Comparison of ENCODE assay signal across 26 cellular contexts in the genomic region with DNA sequence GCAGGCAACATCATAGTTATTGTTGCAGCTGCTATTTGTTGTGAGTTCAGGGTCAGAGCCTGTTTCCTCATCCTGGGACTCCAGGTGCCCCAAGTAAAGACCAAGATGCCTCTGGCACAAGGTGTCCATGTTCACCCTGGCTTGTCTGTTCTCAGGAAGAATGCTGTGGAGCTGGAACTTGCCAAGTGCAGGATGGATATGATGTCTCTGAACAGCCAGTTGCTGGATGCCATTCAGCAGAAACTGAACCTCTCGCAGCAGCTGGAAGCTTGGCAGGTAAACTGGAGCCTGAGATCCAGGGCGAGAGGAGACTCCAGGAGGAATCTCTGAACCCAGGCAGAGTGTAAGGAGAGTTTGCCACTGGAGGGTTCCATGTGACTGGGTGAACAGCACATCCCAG.
"Had no signal": no experiment of that assay in that cellular context is flagged by ENCODE, and none has a peak within 500 bp of the region (broad histone marks: within the 10 kb centered on the region; RNA-seq: fewer than 3 reads in every experiment).

No MANE protein-coding gene starts in this region.

- H3K9ac ChIP-seq: KMS-11 had no signal

- H3K4me1 ChIP-seq: breast epithelium had no signal

- H3K27me3 Mint-ChIP-seq: activated B cell treated with CpG ODN at 0.5 μM for 24 hours; activated CD8-positive, alpha-beta memory T cell treated with anti-CD3 and anti-CD28 coated beads, Interleukin-2, amount 10 ng/mL, durations not matched to agents 7 days and 5 days; activated naive CD4-positive, alpha-beta T cell treated with anti-CD3 and anti-CD28 coated beads, Interleukin-2, amount 10 ng/mL, durations not matched to agents 7 days and 5 days; activated naive CD8-positive, alpha-beta T cell treated with anti-CD3 and anti-CD28 coated beads, Interleukin-2, amount 10 ng/mL, durations not matched to agents 7 days and 5 days; activated T-helper 17 cell treated with anti-CD3 and anti-CD28 coated beads, Interleukin-2, amount 50 U/mL, for 72 hours had no signal

- H3K27ac ChIP-seq: breast epithelium, KMS-11, SJSA1 had no signal

- H3K36me3 ChIP-seq: breast epithelium had no signal

- H3K27ac Mint-ChIP-seq: activated B cell treated with CpG ODN at 0.5 μM for 24 hours; activated CD8-positive, alpha-beta memory T cell treated with anti-CD3 and anti-CD28 coated beads, Interleukin-2, amount 10 ng/mL, durations not matched to agents 7 days and 5 days; activated naive CD4-positive, alpha-beta T cell treated with anti-CD3 and anti-CD28 coated beads, Interleukin-2, amount 10 ng/mL, durations not matched to agents 7 days and 5 days; activated naive CD8-positive, alpha-beta T cell treated with anti-CD3 and anti-CD28 coated beads, Interleukin-2, amount 10 ng/mL, durations not matched to agents 7 days and 5 days had no signal

- H3K4me3 ChIP-seq: breast epithelium, SJSA1 had no signal

- DNase-seq: activated B cell treated with CpG ODN at 0.5 μM for 24 hours; activated CD4-positive, alpha-beta T cell treated with anti-CD3 and anti-CD28 coated beads for 1 hour; activated CD4-positive, alpha-beta T cell treated with anti-CD3 and anti-CD28 coated beads, Interleukin-2, amount 10 ng/mL, durations not matched to agents 24 days and 14 days; activated CD4-positive, alpha-beta T cell treated with anti-CD3 and anti-CD28 coated beads, Interleukin-2, amount 50 U/mL, for 48 hours; activated CD8-positive, alpha-beta memory T cell treated with anti-CD3 and anti-CD28 coated beads, Interleukin-2, amount 10 ng/mL, durations not matched to agents 7 days and 5 days; activated gamma-delta T cell treated with Interleukin-2 at 50 U/mL for 16 hours; activated naive CD4-positive, alpha-beta T cell treated with anti-CD3 and anti-CD28 coated beads, Interleukin-2, amount 10 ng/mL, durations not matched to agents 7 days and 5 days; activated naive CD8-positive, alpha-beta T cell treated with anti-CD3 and anti-CD28 coated beads, Interleukin-2, amount 10 ng/mL, durations not matched to agents 7 days and 5 days; activated T-cell treated with anti-CD3 and anti-CD28 coated beads, Interleukin-2, amount 50 U/mL, for 48 hours; central memory CD4-positive, alpha-beta T cell; NCI-H1092; NCI-H1417; NCI-H1930; NCI-H2171 treated with DMSO at 0.1 percent for 48 hours; NCI-H345; NCI-H510A; NCI-H526 treated with DMSO at 0.1 percent for 48 hours; NCI-H82; SHP77; SW 1271 had no signal

- H3K4me2 ChIP-seq: KMS-11 had no signal

- H3K9me3 ChIP-seq: breast epithelium, SJSA1 had no signal

- H3K4me3 Mint-ChIP-seq: activated B cell treated with CpG ODN at 0.5 μM for 24 hours; activated CD4-positive, alpha-beta T cell treated with anti-CD3 and anti-CD28 coated beads, Interleukin-2, amount 10 ng/mL, durations not matched to agents 24 days and 14 days; activated CD8-positive, alpha-beta memory T cell treated with anti-CD3 and anti-CD28 coated beads, Interleukin-2, amount 10 ng/mL, durations not matched to agents 7 days and 5 days; activated naive CD4-positive, alpha-beta T cell treated with anti-CD3 and anti-CD28 coated beads, Interleukin-2, amount 10 ng/mL, durations not matched to agents 7 days and 5 days; activated naive CD8-positive, alpha-beta T cell treated with anti-CD3 and anti-CD28 coated beads, Interleukin-2, amount 10 ng/mL, durations not matched to agents 7 days and 5 days; activated T-helper 17 cell treated with anti-CD3 and anti-CD28 coated beads, Interleukin-2, amount 50 U/mL, for 72 hours had no signal

- H3K27me3 ChIP-seq: breast epithelium, SJSA1 had no signal

- H3K9me3 Mint-ChIP-seq: activated B cell treated with CpG ODN at 0.5 μM for 24 hours; activated CD4-positive, alpha-beta T cell treated with anti-CD3 and anti-CD28 coated beads, Interleukin-2, amount 10 ng/mL, durations not matched to agents 24 days and 14 days; activated naive CD4-positive, alpha-beta T cell treated with anti-CD3 and anti-CD28 coated beads, Interleukin-2, amount 10 ng/mL, durations not matched to agents 7 days and 5 days; activated naive CD8-positive, alpha-beta T cell treated with anti-CD3 and anti-CD28 coated beads, Interleukin-2, amount 10 ng/mL, durations not matched to agents 7 days and 5 days; activated T-helper 17 cell treated with anti-CD3 and anti-CD28 coated beads, Interleukin-2, amount 50 U/mL, for 72 hours had no signal

- ATAC-seq: activated CD8-positive, alpha-beta memory T cell treated with anti-CD3 and anti-CD28 coated beads, Interleukin-2, amount 10 ng/mL, durations not matched to agents 7 days and 5 days; activated T-helper 17 cell treated with anti-CD3 and anti-CD28 coated beads, Interleukin-2, amount 50 U/mL, for 72 hours; Panc1; SK-N-SH treated with all-trans-retinoic acid at 6 μM for 48 hours had no signal
